In genomic region chr22:45783690-45784089, GRCh38 we compare ENCODE assay signal across 17 cellular contexts.
"Had no signal": no experiment of that assay in that cellular context is flagged by ENCODE, and none has a peak within 500 bp of the region (broad histone marks: within the 10 kb centered on the region; RNA-seq: fewer than 3 reads in every experiment).

No MANE protein-coding gene starts in this region.

- H3K27me3 ChIP-seq: stomach had no signal

- H3K27ac Mint-ChIP-seq: activated B cell treated with CpG ODN at 0.5 μM for 24 hours; activated CD4-positive, alpha-beta T cell treated with anti-CD3 and anti-CD28 coated beads, Interleukin-2, amount 10 ng/mL, durations not matched to agents 24 days and 14 days; activated T-helper 1 cell treated with anti-CD3 and anti-CD28 coated beads, Interleukin-12 subunit alpha, Interleukin-12 subunit beta, Interleukin-2, Interleukin-4 antibody, amounts not matched to agents 30 ng/mL and 10 ng/mL and 1 ng/mL, durations not matched to agents 14 hours and 24 hours and 36 hours; memory B cell; nephron progenitor cell had no signal

- H3K4me3 Mint-ChIP-seq: activated B cell treated with CpG ODN at 0.5 μM for 24 hours; activated CD4-positive, alpha-beta T cell treated with anti-CD3 and anti-CD28 coated beads, Interleukin-2, amount 10 ng/mL, durations not matched to agents 24 days and 14 days; activated T-helper 1 cell treated with anti-CD3 and anti-CD28 coated beads, Interleukin-12 subunit alpha, Interleukin-12 subunit beta, Interleukin-2, Interleukin-4 antibody, amounts not matched to agents 30 ng/mL and 10 ng/mL and 1 ng/mL, durations not matched to agents 14 hours and 24 hours and 36 hours; memory B cell; nephron progenitor cell had no signal

- FAIRE-seq: astrocyte, TTC549 had no signal

- H3K9me3 Mint-ChIP-seq: activated B cell treated with CpG ODN at 0.5 μM for 24 hours; activated CD4-positive, alpha-beta T cell treated with anti-CD3 and anti-CD28 coated beads, Interleukin-2, amount 10 ng/mL, durations not matched to agents 24 days and 14 days; activated T-helper 1 cell treated with anti-CD3 and anti-CD28 coated beads, Interleukin-12 subunit alpha, Interleukin-12 subunit beta, Interleukin-2, Interleukin-4 antibody, amounts not matched to agents 30 ng/mL and 10 ng/mL and 1 ng/mL, durations not matched to agents 14 hours and 24 hours and 36 hours; memory B cell; nephron progenitor cell had no signal

- H3K9me3 ChIP-seq: stomach, thoracic aorta had no signal

- DNase-seq: activated B cell treated with CpG ODN at 0.5 μM for 24 hours; activated CD4-positive, alpha-beta T cell treated with anti-CD3 and anti-CD28 coated beads, Interleukin-2, amount 10 ng/mL, durations not matched to agents 24 days and 14 days; activated naive CD4-positive, alpha-beta T cell; caudate nucleus; cortex of kidney; effector memory CD4-positive, alpha-beta T cell; hippocampal formation; nephron progenitor cell; stimulated activated CD4-positive, alpha-beta T cell treated with anti-CD3 and anti-CD28 coated beads, Interleukin-15, amount 100 ng/mL, for 24 hours; stimulated activated CD4-positive, alpha-beta T cell treated with anti-CD3 and anti-CD28 coated beads, Interleukin-4, amount 100 ng/mL, for 24 hours; stomach; T-helper 2 cell had no signal

- H3K4me3 ChIP-seq: stomach, thoracic aorta had no signal

- H3K27ac ChIP-seq: stomach, thoracic aorta had no signal

- H3K36me3 ChIP-seq: thoracic aorta had no signal

- H3K4me1 Mint-ChIP-seq: activated CD4-positive, alpha-beta T cell treated with anti-CD3 and anti-CD28 coated beads, Interleukin-2, amount 10 ng/mL, durations not matched to agents 24 days and 14 days had no signal

- H3K27me3 Mint-ChIP-seq: activated B cell treated with CpG ODN at 0.5 μM for 24 hours; activated CD4-positive, alpha-beta T cell treated with anti-CD3 and anti-CD28 coated beads, Interleukin-2, amount 10 ng/mL, durations not matched to agents 24 days and 14 days; memory B cell had no signal
